ENCODE assay signal across 14 cellular contexts in genomic region chr9:21903380-21903965, GRCh38.
DNase-seq lines count a peak whose midpoint lies in the region; FAIRE-seq and TF ChIP-seq lines count a peak whose summit lies in the region.
"Had no signal": no experiment of that assay in that cellular context is flagged by ENCODE, and none has a peak within 500 bp of the region (broad histone marks: within the 10 kb centered on the region; RNA-seq: fewer than 3 reads in every experiment).

No MANE protein-coding gene starts in this region.

- dilution Hi-C loops in endothelial cell of umbilical vein (cut with MboI; ENCODE audit: extremely low pct_ligation_motif_present, low sequenced_read_pairs) = no loop called here

- BruUV-seq in endothelial cell of umbilical vein (replicated peaks; lab: Mats Ljungman, UMichigan) = no TSS peak

- H3K36me3 ChIP-seq in BLaER1 treated with 17β-estradiol and CSF1 and Interleukin-3, amounts not matched to agents 10 nM and 100 nM = peaks cover 19 to 55% (median 38%) of the 10 kb centered on the region in 11 experiments
- H3K36me3 ChIP-seq in endothelial cell of umbilical vein (ENCODE audit: control insufficient read depth in 2 of 2, extremely low read depth in 1 of 2, insufficient read depth in 2 of 2, low read length in 2 of 2) (no peaks in the 10 kb centered on the region), osteoblast (ENCODE audit: insufficient read depth, low read length) (no peaks in the 10 kb centered on the region), breast epithelium (peaks cover 10% of the 10 kb centered on the region), kidney (ENCODE audit: control insufficient read depth in 1 of 2, insufficient read depth in 2 of 2, low read length in 2 of 2) (no peaks in the 10 kb centered on the region)

- no peaks in the 10 kb centered on the region for H4K20me1 ChIP-seq in BLaER1 treated with 17β-estradiol and CSF1 and Interleukin-3, amounts not matched to agents 10 nM and 100 nM
- no peaks in the 10 kb centered on the region for H4K20me1 ChIP-seq in endothelial cell of umbilical vein (replicated peaks; ENCODE audit: control insufficient read depth, extremely low read depth, insufficient read depth, low read length)
- H4K20me1 ChIP-seq in osteoblast (ENCODE audit: insufficient read depth, low read length) = no peaks in the 10 kb centered on the region

- no peak overlapping the region for H3K4me3 ChIP-seq in BLaER1 treated with 17β-estradiol and CSF1 and Interleukin-3, amounts not matched to agents 10 nM and 100 nM
- H3K4me3 ChIP-seq in endothelial cell of umbilical vein (replicated peaks in 1 of 3; ENCODE audit: insufficient read depth in 1 of 3, low read depth in 1 of 3, low read length in 3 of 3) (no peak overlapping the region), osteoblast (ENCODE audit: insufficient read depth, low read length) (no peak overlapping the region), breast epithelium (no peak overlapping the region), kidney (ENCODE audit: low read length in 2 of 2) (no peak overlapping the region)
- H3K4me3 ChIP-seq: GM23248 had no signal

- DNase-seq in KBM-7 (peak; percentile 64), endothelial cell of umbilical vein (ENCODE audit: low read depth, low spot score) (no peak), osteoblast (ENCODE audit: insufficient read length, low spot score, missing footprints) (no peak), RCC 7860 (ENCODE audit: low spot score) (no peak), OCI-M1 (lab: John Stamatoyannopoulos, UW) (no peak), breast epithelium (ENCODE audit: low spot score in 2 of 2) (no peak), kidney (no peak)
- DNase-seq: CD4-positive, alpha-beta memory T cell; GF-D8; GM23248; H7 had no signal

- peaks cover 9 to 33% (median 21%) of the 10 kb centered on the region in 10 experiments; a peak in 18 of 20 replicates for H3K4me1 ChIP-seq in BLaER1 treated with 17β-estradiol and CSF1 and Interleukin-3, amounts not matched to agents 10 nM and 100 nM
- peaks cover 18% of the 10 kb centered on the region for H3K4me1 ChIP-seq in endothelial cell of umbilical vein (ENCODE audit: control insufficient read depth, extremely low read depth, insufficient read depth, low read length)
- peaks cover 26% of the 10 kb centered on the region for H3K4me1 ChIP-seq in osteoblast (ENCODE audit: insufficient read depth, low read length)
- H3K4me1 ChIP-seq in breast epithelium = no peaks in the 10 kb centered on the region
- no peaks in the 10 kb centered on the region for H3K4me1 ChIP-seq in kidney (ENCODE audit: control insufficient read depth in 1 of 2, insufficient read depth in 1 of 2, low read depth in 1 of 2, low read length in 2 of 2)

- no peaks in the 10 kb centered on the region for H3K27me3 ChIP-seq in BLaER1 treated with 17β-estradiol and CSF1 and Interleukin-3, amounts not matched to agents 10 nM and 100 nM
- H3K27me3 ChIP-seq in endothelial cell of umbilical vein (ENCODE audit: control insufficient read depth in 2 of 2, insufficient read depth in 2 of 2, low read length in 2 of 2) (no peaks in the 10 kb centered on the region), osteoblast (ENCODE audit: insufficient read depth, low read length) (no peaks in the 10 kb centered on the region), breast epithelium (no peaks in the 10 kb centered on the region)

- H3K9ac ChIP-seq in BLaER1 treated with 17β-estradiol and CSF1 and Interleukin-3, amounts not matched to agents 10 nM and 100 nM = no peak overlapping the region
- H3K9ac ChIP-seq in endothelial cell of umbilical vein (replicated peaks; ENCODE audit: extremely low read depth, insufficient read depth, low read length) (no peak overlapping the region), kidney (ENCODE audit: low read length in 2 of 2) (no peak overlapping the region)
- H3K9ac ChIP-seq: GM23248 had no signal

- FAIRE-seq in endothelial cell of umbilical vein (lab: Jason Lieb, UNC) (no peak), RCC 7860 (lab: Jason Lieb, UNC) (no peak), kidney (lab: Jason Lieb, UNC) (no peak)
- FAIRE-seq: GM18507 had no signal

- CTCF ChIA-PET in endothelial cell of umbilical vein (lab: Charles Lee) = interaction anchor here (1.5 to 1.9 kb wide), 2 partner anchors 16 to 549 kb away, joined by 3 to 7 read pairs; no protein-coding TSS in a partner anchor

- in situ Hi-C loops in KBM-7 (cut with MboI; ENCODE audit: low pct_unique_long_range_greater_than_20kb, low sequenced_read_pairs) = no loop called here

- TF ChIP-seq CTCF in endothelial cell of umbilical vein (IDR thresholded peaks at IDR 0.05; ENCODE audit: extremely low read depth in 1 of 2, insufficient read depth in 1 of 2, low read depth in 1 of 2, low read length in 2 of 2) = no peak
- no peak for TF ChIP-seq CTCF in osteoblast (IDR thresholded peaks at IDR 0.05; ENCODE audit: extremely low read depth, low read depth, low read length)
- TF ChIP-seq CTCF in breast epithelium (IDR thresholded peaks at IDR 0.05) = no peak
- no peak for TF ChIP-seq CTCF in kidney (IDR thresholded peaks at IDR 0.05; ENCODE audit: borderline replicate concordance, extremely low read depth, insufficient read depth)

- TF ChIP-seq POLR2A in endothelial cell of umbilical vein (IDR thresholded peaks at IDR 0.05; ENCODE audit: low read depth, low read length) (no peak), breast epithelium (IDR thresholded peaks at IDR 0.05) (no peak)

- POLR2A ChIA-PET in endothelial cell of umbilical vein (lab: Charles Lee) = no interaction called here

- peaks cover 30 to 56% (median 43%) of the 10 kb centered on the region in 11 experiments for H3K9me3 ChIP-seq in BLaER1 treated with 17β-estradiol and CSF1 and Interleukin-3, amounts not matched to agents 10 nM and 100 nM (replicated peaks in 1 of 11)
- H3K9me3 ChIP-seq in endothelial cell of umbilical vein (replicated peaks; ENCODE audit: control insufficient read depth, insufficient read depth, low read length) (no peaks in the 10 kb centered on the region), osteoblast (ENCODE audit: low read depth, low read length) (no peaks in the 10 kb centered on the region), breast epithelium (peaks cover 28 to 53% of the 10 kb centered on the region in 2 donors), kidney (ENCODE audit: control insufficient read depth in 1 of 2, low read length in 2 of 2) (peaks cover 2 to 17% of the 10 kb centered on the region in 2 donors)

- no peak overlapping the region for H2AFZ ChIP-seq in endothelial cell of umbilical vein (ENCODE audit: low read depth, low read length)
- H2AFZ ChIP-seq in osteoblast (ENCODE audit: low read length) = no peak overlapping the region
- H2AFZ ChIP-seq: GM23248 had no signal

- H3K79me2 ChIP-seq in endothelial cell of umbilical vein (ENCODE audit: control insufficient read depth, insufficient read depth, low read length) = no peaks in the 10 kb centered on the region
- H3K79me2 ChIP-seq in osteoblast (ENCODE audit: insufficient read depth, low read length) = no peaks in the 10 kb centered on the region

- intact Hi-C loops in endothelial cell of umbilical vein (cut with micrococcal nuclease) = no loop called here
- intact Hi-C loops in breast epithelium (cut with DNase I; ENCODE audit: low total_unique reads) = no loop called here
- intact Hi-C loops in kidney (cut with DNase I) = no loop called here

- no peaks in the 10 kb centered on the region for H3K9me1 ChIP-seq in endothelial cell of umbilical vein (replicated peaks; ENCODE audit: control insufficient read depth, extremely low read depth, insufficient read depth, low read length)

- peak overlapping the region in 1 of 11 experiments; percentile 8; a peak in 2 of 22 replicates for H3K27ac ChIP-seq in BLaER1 treated with 17β-estradiol and CSF1 and Interleukin-3, amounts not matched to agents 10 nM and 100 nM
- H3K27ac ChIP-seq in endothelial cell of umbilical vein (ENCODE audit: insufficient read depth, low read depth, low read length) = no peak overlapping the region
- peak overlapping the region; percentile 67 for H3K27ac ChIP-seq in osteoblast (ENCODE audit: low read depth, low read length)
- no peak overlapping the region for H3K27ac ChIP-seq in breast epithelium
- no peak overlapping the region for H3K27ac ChIP-seq in kidney (ENCODE audit: low read depth in 2 of 2, low read length in 2 of 2)
- H3K27ac ChIP-seq: C4-2B, GM23248 had no signal

- peak overlapping the region in 6 of 11 experiments; percentile 1 to 41 (median 14); a peak in 6 of 22 replicates for H3K4me2 ChIP-seq in BLaER1 treated with 17β-estradiol and CSF1 and Interleukin-3, amounts not matched to agents 10 nM and 100 nM
- no peak overlapping the region for H3K4me2 ChIP-seq in endothelial cell of umbilical vein (ENCODE audit: insufficient read depth, low read length)
- no peak overlapping the region for H3K4me2 ChIP-seq in osteoblast (ENCODE audit: insufficient read depth, low read length)

TF ChIP-seq in endothelial cell of umbilical vein, 7 proteins besides CTCF, POLR2A, EP300 and RAD21:
- no peak for TF ChIP-seq EZH2 (IDR thresholded peaks at IDR 0.05; ENCODE audit: borderline replicate concordance, low read depth, low read length, severe bottlenecking)
- TF ChIP-seq FOS (IDR thresholded peaks at IDR 0.05; ENCODE audit: borderline replicate concordance, insufficient read depth, low read length) = peak; percentile 14
- TF ChIP-seq JUN (IDR thresholded peaks at IDR 0.05; ENCODE audit: borderline replicate concordance, insufficient read depth, insufficient read length, low read depth) = peak; percentile 3
TF ChIP-seq in endothelial cell of umbilical vein: peak in this region for 2.

Comparison
In these comparisons a context has a peak if more than half of its experiments do, and no peak if none do; other contexts are left out.
1. H3K4me2 ChIP-seq: peak in BLaER1 treated with 17β-estradiol and CSF1 and Interleukin-3, amounts not matched to agents 10 nM and 100 nM (6 of 11); none in endothelial cell of umbilical vein (single experiment) and osteoblast (single experiment).